17 cellular contexts compared by ENCODE assay signal in genomic region chr17:39747745-39748144, GRCh38. TPM values are rescaled to one million over a fixed set of nuclear protein-coding genes. Genes with fewer than 3 reads are reported as not detected.
DNase-seq lines count a peak whose midpoint lies in the region; ATAC-seq, FAIRE-seq and TF ChIP-seq lines count a peak whose summit lies in the region.
"Had no signal": no experiment of that assay in that cellular context is flagged by ENCODE, and none has a peak within 500 bp of the region (broad histone marks: within the 10 kb centered on the region; RNA-seq: fewer than 3 reads in every experiment).

No MANE protein-coding gene starts in this region.

- no TSS peak for BruUV-seq in HepG2 (replicated peaks; lab: Mats Ljungman, UMichigan)

- FAIRE-seq in HepG2 (lab: Jason Lieb, UNC) = no peak
- FAIRE-seq: GM12892, GM19239 had no signal

- H3K4me2 ChIP-seq in HepG2 (ENCODE audit: low read depth, low read length) (no peak overlapping the region), neuronal stem cell (ENCODE audit: insufficient read depth, low read length, poor library complexity, severe bottlenecking) (peak overlapping the region; percentile 18)

- CTCF ChIA-PET in HepG2 (lab: Yijun Ruan, JAX; ENCODE audit: low intra/inter-chr PET ratio, low total read pairs) = interaction anchor here (1.3 kb wide), 1 partner anchor 126 kb away, joined by 4 read pairs; no protein-coding TSS in a partner anchor

- H3K79me2 ChIP-seq in HepG2 (ENCODE audit: insufficient read depth, low read length) = peaks cover 2% of the 10 kb centered on the region

- H4K8ac ChIP-seq in neuronal stem cell (ENCODE audit: low read depth, low read length) = no peak overlapping the region

- no peak overlapping the region for H3K27ac Mint-ChIP-seq in endothelial cell (ENCODE audit: unreplicated experiment)
- H3K27ac Mint-ChIP-seq: HFFc6 had no signal

- no peak overlapping the region for H2BK120ac ChIP-seq in neuronal stem cell (ENCODE audit: low read depth, low read length)

- peaks cover 2% of the 10 kb centered on the region for H3K4me1 Mint-ChIP-seq in endothelial cell (ENCODE audit: unreplicated experiment)

- H3K23ac ChIP-seq in neuronal stem cell (ENCODE audit: low read depth, low read length, poor library complexity) = peak overlapping the region; percentile 31

- H3K9ac ChIP-seq in HepG2 (ENCODE audit: insufficient read depth, low read depth, low read length) (no peak overlapping the region), neuronal stem cell (ENCODE audit: low read depth, low read length, poor library complexity) (no peak overlapping the region)

- no peak overlapping the region for H2BK15ac ChIP-seq in neuronal stem cell (ENCODE audit: low read length)

- H3K4ac ChIP-seq in neuronal stem cell (ENCODE audit: low read length) = no peak overlapping the region

- H3K4me3 Mint-ChIP-seq in endothelial cell (ENCODE audit: unreplicated experiment) = peak overlapping the region; percentile 44
- H3K4me3 Mint-ChIP-seq: CD4-positive, alpha-beta memory T cell; HFFc6 had no signal

- no peak overlapping the region for H2BK5ac ChIP-seq in neuronal stem cell (ENCODE audit: low read length)

- H4K20me1 ChIP-seq in HepG2 (ENCODE audit: insufficient read depth, low read length) = no peaks in the 10 kb centered on the region; the same call in 1 of the 2 replicates

- H3K36me3 ChIP-seq in HepG2 (replicated peaks in 1 of 2; ENCODE audit: control insufficient read depth in 1 of 2, insufficient read depth in 2 of 2, low read length in 2 of 2) (peaks cover 34 to 42% of the 10 kb centered on the region in 2 experiments), right lobe of liver (peaks cover 0 to 27% (median 10%) of the 10 kb centered on the region in 4 donors), neuronal stem cell (replicated peaks in 1 of 2; ENCODE audit: control insufficient read depth in 2 of 2, insufficient read depth in 2 of 2, low read length in 2 of 2) (no peaks in the 10 kb centered on the region)

- peak overlapping the region; percentile 64 for H3K18ac ChIP-seq in neuronal stem cell (ENCODE audit: low read length)

- no peak for ATAC-seq in HepG2
- no peak for ATAC-seq in right lobe of liver

- no peak overlapping the region for H2AFZ ChIP-seq in HepG2 (ENCODE audit: low read length)
- no peak overlapping the region for H2AFZ ChIP-seq in neuronal stem cell (ENCODE audit: low read length)

- H2BK12ac ChIP-seq in neuronal stem cell (ENCODE audit: low read length) = no peak overlapping the region

- TF ChIP-seq POLR2A in HepG2 (IDR thresholded peaks at IDR 0.05; ENCODE audit: insufficient read depth in 1 of 2, low read depth in 2 of 2, low read length in 2 of 2) = peak in 1 of 2 experiments; percentile 32; a peak in 1 of 4 replicates
- TF ChIP-seq POLR2A in right lobe of liver (IDR thresholded peaks at IDR 0.05) = no peak

- TF ChIP-seq CTCF in HepG2 (CRISPR knock-in tag; IDR thresholded peaks at IDR 0.05) (no peak), right lobe of liver (IDR thresholded peaks at IDR 0.05) (no peak), endothelial cell (IDR thresholded peaks at IDR 0.05; ENCODE audit: unreplicated experiment) (no peak)

- no peak overlapping the region for H3K27ac ChIP-seq in HepG2 (ENCODE audit: extremely low read length, insufficient read depth, low read length)
- no peak overlapping the region for H3K27ac ChIP-seq in right lobe of liver
- H3K27ac ChIP-seq in neuronal stem cell (replicated peaks; ENCODE audit: low read length) = no peak overlapping the region

- H3K9me3 ChIP-seq in HepG2 (ENCODE audit: low read length) (no peaks in the 10 kb centered on the region), right lobe of liver (no peaks in the 10 kb centered on the region), neuronal stem cell (replicated peaks in 1 of 2; ENCODE audit: control insufficient read depth in 2 of 2, insufficient read depth in 1 of 2, low read depth in 1 of 2, low read length in 2 of 2) (no peaks in the 10 kb centered on the region)

- POLR2A ChIA-PET in HepG2 (lab: Yijun Ruan, JAX) = interaction anchor here (4.6 to 5.2 kb wide), 3 partner anchors 8 to 52 kb away, joined by 22 to 79 read pairs (median 33); no protein-coding TSS in a partner anchor

- 93% methylated on average over 2 of the region's 4 CpGs for WGBS in HepG2 (ENCODE audit: low lambda C conversion rate)
- 100% methylated on average over 3 of the region's 4 CpGs for WGBS in right lobe of liver (ENCODE audit: insufficient coverage, low coverage, low lambda C conversion rate, missing lambda C conversion rate)
- WGBS in neuronal stem cell (ENCODE audit: extremely low coverage in 2 of 2, insufficient read length in 2 of 2, insufficient replicate concordance in 1 of 2), 2 donors = no CpG with 5 or more reads among the region's 4 CpGs

- H4K91ac ChIP-seq in neuronal stem cell (ENCODE audit: low read depth, low read length, poor library complexity) = no peak overlapping the region

- DNase-seq in HepG2 (ENCODE audit: low spot score) (no peak), right lobe of liver (no peak), endothelial cell (ENCODE audit: low spot score) (no peak), neuronal stem cell (ENCODE audit: low spot score) (no peak), germinal center (ENCODE audit: low spot score) (no peak), OCI-M1 (lab: John Stamatoyannopoulos, UW) (no peak)
- no peak for DNase-seq in activated T-cell treated with anti-CD3 and anti-CD28 coated beads, Interleukin-2, amount 50 U/mL, for 1 hour
- DNase-seq: ACHN; C1 segment of cervical spinal cord; CD4-positive, alpha-beta memory T cell; DND-41; GDM1; HCEC 1CT; HFFc6 had no signal

- H3K4me3 ChIP-seq in HepG2 (replicated peaks in 1 of 3; ENCODE audit: insufficient read depth in 1 of 3, low read depth in 2 of 3, low read length in 3 of 3) (no peak overlapping the region), right lobe of liver (no peak overlapping the region), neuronal stem cell (ENCODE audit: low read length in 2 of 2) (no peak overlapping the region)

- no peaks in the 10 kb centered on the region for H3K9me3 Mint-ChIP-seq in endothelial cell (ENCODE audit: unreplicated experiment)
- H3K9me3 Mint-ChIP-seq: HFFc6 had no signal

- in situ Hi-C loops in HepG2 (cut with HindIII; ENCODE audit: extremely low pct_ligation_motif_present, low pct_unique_long_range_greater_than_20kb) = no loop called here

- H2AK5ac ChIP-seq in neuronal stem cell (ENCODE audit: low read depth, low read length) = no peak overlapping the region

- intact Hi-C loops in HepG2 (cut with micrococcal nuclease; ENCODE audit: unreplicated experiment) = no loop called here
- intact Hi-C loops in right lobe of liver (cut with DNase I) = loop anchor here (10.0 kb wide), 2 partner anchors 113 to 203 kb away; partner anchors contain the start of gene STARD3 (in 1 of the 2)

- H3K4me1 ChIP-seq in HepG2 (ENCODE audit: insufficient read depth, low read length) = peaks cover 47% of the 10 kb centered on the region
- H3K4me1 ChIP-seq in right lobe of liver = peaks cover 0 to 4% (median 0%) of the 10 kb centered on the region in 4 donors
- peaks cover 0 to 2% of the 10 kb centered on the region in 2 donors for H3K4me1 ChIP-seq in neuronal stem cell (ENCODE audit: control insufficient read depth in 2 of 2, insufficient read depth in 1 of 2, low read depth in 1 of 2, low read length in 2 of 2)

- no peak for TF ChIP-seq RAD21 in HepG2 (CRISPR knock-in tag; IDR thresholded peaks at IDR 0.05)

- H3K36me3 Mint-ChIP-seq in endothelial cell (ENCODE audit: low read depth, unreplicated experiment) = no peaks in the 10 kb centered on the region
- H3K36me3 Mint-ChIP-seq: CD4-positive, alpha-beta memory T cell had no signal

- no peak overlapping the region for H3K14ac ChIP-seq in neuronal stem cell (ENCODE audit: low read length)

- H3K27me3 ChIP-seq in HepG2 (ENCODE audit: control insufficient read depth in 1 of 2, insufficient read depth in 2 of 2, low read length in 2 of 2) = no peaks in the 10 kb centered on the region
- no peaks in the 10 kb centered on the region for H3K27me3 ChIP-seq in right lobe of liver
- peaks cover 0 to 52% (median 0%) of the 10 kb centered on the region in 3 experiments for H3K27me3 ChIP-seq in neuronal stem cell (ENCODE audit: control insufficient read depth in 3 of 3, insufficient read depth in 3 of 3, low read depth in 1 of 3, low read length in 3 of 3)

- peaks cover 3% of the 10 kb centered on the region for H3K79me1 ChIP-seq in neuronal stem cell (ENCODE audit: low read depth, low read length)

- TF ChIP-seq EP300 in HepG2 (IDR thresholded peaks at IDR 0.05; ENCODE audit: low read depth in 2 of 2, low read length in 2 of 2) = no peak
- TF ChIP-seq EP300 in HepG2 (CRISPR knock-in tag; IDR thresholded peaks at IDR 0.05; ENCODE audit: borderline replicate concordance) = no peak

- H3K27me3 Mint-ChIP-seq in endothelial cell (ENCODE audit: unreplicated experiment) = peaks cover 2% of the 10 kb centered on the region
- H3K27me3 Mint-ChIP-seq: CD4-positive, alpha-beta memory T cell had no signal

RNA-seq across cellular contexts. Expression of gene GRB7, which starts 10.0 kb away (rescaled TPM):
- total RNA-seq in HepG2 (2016; rRNA removed; fragmentation: Illumina TruSeq; extraction: Trizol) = 41.7 and 60.2 TPM in 2 replicates
- 17.9 and 20.4 TPM in 2 replicates for total RNA-seq in HepG2 (2016; cell fraction: cytosol; rRNA removed; fragmentation: Illumina TruSeq; extraction: Trizol; ENCODE audit: low read depth)
- total RNA-seq in HepG2 (2016; cell fraction: insoluble cytoplasmic fraction; rRNA removed; fragmentation: Illumina TruSeq; extraction: Trizol) = 38.5 and 64.6 TPM in 2 replicates
- 31.4 and 31.5 TPM in 2 replicates for total RNA-seq in HepG2 (2016; cell fraction: membrane; rRNA removed; fragmentation: Illumina TruSeq; extraction: Trizol)
- 57.0 and 59.4 TPM in 2 replicates for total RNA-seq in HepG2 (2016; cell fraction: nucleus; rRNA removed; fragmentation: Illumina TruSeq; extraction: Trizol)
- polyA plus RNA-seq in HepG2 (2011; rRNA removed) = 77.7 and 92.3 TPM in 2 replicates
- 36.7 and 60.1 TPM in 2 replicates for polyA plus RNA-seq in HepG2 (2011; cell fraction: cytosol; rRNA removed)
- polyA plus RNA-seq in HepG2 (2011; cell fraction: nucleus; rRNA removed) = 319 and 344 TPM in 2 replicates
- polyA plus RNA-seq in HepG2 (2012) = 60.9 and 73.8 TPM in 2 replicates
- polyA plus RNA-seq in HepG2 (2016; cell fraction: cytosol; fragmentation: Illumina TruSeq; extraction: Trizol; ENCODE audit: low read depth) = 8.5 and 8.6 TPM in 2 replicates
- polyA plus RNA-seq in HepG2 (2016; cell fraction: insoluble cytoplasmic fraction; fragmentation: Illumina TruSeq; extraction: Trizol; ENCODE audit: low read depth) = 45.6 and 58.3 TPM in 2 replicates
- polyA plus RNA-seq in HepG2 (2016; cell fraction: membrane; fragmentation: Illumina TruSeq; extraction: Trizol; ENCODE audit: low read depth) = 13.3 and 14.8 TPM in 2 replicates
- 147 and 156 TPM in 2 replicates for polyA plus RNA-seq in HepG2 (2016; cell fraction: nucleus; fragmentation: Illumina TruSeq; extraction: Trizol; ENCODE audit: insufficient read depth, low read depth)
- polyA minus RNA-seq in HepG2 (2011; rRNA and poly(A)+ RNA removed; ENCODE audit: low replicate concordance) = 9.1 and 160 TPM in 2 replicates
- polyA minus RNA-seq in HepG2 (2011; cell fraction: cytosol; rRNA and poly(A)+ RNA removed) = 55.8 and 65.9 TPM in 2 replicates
- polyA minus RNA-seq in HepG2 (2011; cell fraction: nucleus; rRNA and poly(A)+ RNA removed) = 80.7 and 95.9 TPM in 2 replicates
- 10 to 100 TPM in 2 of 6 experiments, 1 to 10 TPM in 4; 2.1 to 10.9 (median 7.5) TPM for total RNA-seq in right lobe of liver
- 1.3 TPM for total RNA-seq in endothelial cell (ENCODE audit: unreplicated experiment)
- polyA plus RNA-seq in neuronal stem cell (2013, experiment 1 of 2) = 5.9 TPM
- polyA plus RNA-seq in neuronal stem cell (2013, experiment 2 of 2) = 5.9 TPM
- total RNA-seq: CD4-positive, alpha-beta memory T cell; H4; HFFc6 had no signal
- polyA plus RNA-seq: CD4-positive, alpha-beta memory T cell had no signal

RNA-seq across cellular contexts. Expression of gene MIEN1, which starts 17.4 kb away (rescaled TPM):
- total RNA-seq in HepG2 (2016; rRNA removed; fragmentation: Illumina TruSeq; extraction: Trizol) (40.6 and 48.6 TPM in 2 replicates), right lobe of liver (10 to 100 TPM; 23.1 to 61.6 (median 29.0) TPM), endothelial cell (ENCODE audit: unreplicated experiment) (15.5 TPM)
- total RNA-seq in HepG2 (2016; cell fraction: cytosol; rRNA removed; fragmentation: Illumina TruSeq; extraction: Trizol; ENCODE audit: low read depth) = 50.1 and 73.7 TPM in 2 replicates
- 43.9 and 49.0 TPM in 2 replicates for total RNA-seq in HepG2 (2016; cell fraction: insoluble cytoplasmic fraction; rRNA removed; fragmentation: Illumina TruSeq; extraction: Trizol)
- 66.3 and 82.4 TPM in 2 replicates for total RNA-seq in HepG2 (2016; cell fraction: membrane; rRNA removed; fragmentation: Illumina TruSeq; extraction: Trizol)
- total RNA-seq in HepG2 (2016; cell fraction: nucleus; rRNA removed; fragmentation: Illumina TruSeq; extraction: Trizol) = 18.4 and 23.7 TPM in 2 replicates
- 56.6 and 68.2 TPM in 2 replicates for polyA plus RNA-seq in HepG2 (2011; rRNA removed)
- polyA plus RNA-seq in HepG2 (2011; cell fraction: cytosol; rRNA removed) = 62.1 and 67.0 TPM in 2 replicates
- polyA plus RNA-seq in HepG2 (2011; cell fraction: nucleus; rRNA removed) = 27.3 and 39.8 TPM in 2 replicates
- polyA plus RNA-seq in HepG2 (2012) = 38.6 and 44.5 TPM in 2 replicates
- 106 and 131 TPM in 2 replicates for polyA plus RNA-seq in HepG2 (2016; cell fraction: cytosol; fragmentation: Illumina TruSeq; extraction: Trizol; ENCODE audit: low read depth)
- 73.3 and 81.4 TPM in 2 replicates for polyA plus RNA-seq in HepG2 (2016; cell fraction: insoluble cytoplasmic fraction; fragmentation: Illumina TruSeq; extraction: Trizol; ENCODE audit: low read depth)
- polyA plus RNA-seq in HepG2 (2016; cell fraction: membrane; fragmentation: Illumina TruSeq; extraction: Trizol; ENCODE audit: low read depth) = 100 and 131 TPM in 2 replicates
- 45.4 and 54.1 TPM in 2 replicates for polyA plus RNA-seq in HepG2 (2016; cell fraction: nucleus; fragmentation: Illumina TruSeq; extraction: Trizol; ENCODE audit: insufficient read depth, low read depth)
- 30.0 and 48.1 TPM in 2 replicates for polyA minus RNA-seq in HepG2 (2011; rRNA and poly(A)+ RNA removed; ENCODE audit: low replicate concordance)
- polyA minus RNA-seq in HepG2 (2011; cell fraction: cytosol; rRNA and poly(A)+ RNA removed) = 11.5 and 16.0 TPM in 2 replicates
- polyA minus RNA-seq in HepG2 (2011; cell fraction: nucleus; rRNA and poly(A)+ RNA removed) = 10.6 and 14.7 TPM in 2 replicates
- 78.7 TPM for polyA plus RNA-seq in neuronal stem cell (2013, experiment 1 of 2)
- polyA plus RNA-seq in neuronal stem cell (2013, experiment 2 of 2) = 72.6 TPM

RNA-seq across cellular contexts. Expression of gene ERBB2, which starts 47.9 kb away (rescaled TPM):
- total RNA-seq in HepG2 (2016; rRNA removed; fragmentation: Illumina TruSeq; extraction: Trizol) = 30.2 and 64.1 TPM in 2 replicates
- total RNA-seq in HepG2 (2016; cell fraction: cytosol; rRNA removed; fragmentation: Illumina TruSeq; extraction: Trizol; ENCODE audit: low read depth) = 29.4 and 32.0 TPM in 2 replicates
- 24.5 and 63.0 TPM in 2 replicates for total RNA-seq in HepG2 (2016; cell fraction: insoluble cytoplasmic fraction; rRNA removed; fragmentation: Illumina TruSeq; extraction: Trizol)
- 21.8 and 22.8 TPM in 2 replicates for total RNA-seq in HepG2 (2016; cell fraction: membrane; rRNA removed; fragmentation: Illumina TruSeq; extraction: Trizol)
- total RNA-seq in HepG2 (2016; cell fraction: nucleus; rRNA removed; fragmentation: Illumina TruSeq; extraction: Trizol) = 81.6 and 99.0 TPM in 2 replicates
- 57.7 and 77.7 TPM in 2 replicates for polyA plus RNA-seq in HepG2 (2011; rRNA removed)
- 36.7 and 42.6 TPM in 2 replicates for polyA plus RNA-seq in HepG2 (2011; cell fraction: cytosol; rRNA removed)
- polyA plus RNA-seq in HepG2 (2011; cell fraction: nucleus; rRNA removed) = 210 and 211 TPM in 2 replicates
- 69.2 and 69.6 TPM in 2 replicates for polyA plus RNA-seq in HepG2 (2012)
- 4.2 and 4.3 TPM in 2 replicates for polyA plus RNA-seq in HepG2 (2016; cell fraction: cytosol; fragmentation: Illumina TruSeq; extraction: Trizol; ENCODE audit: low read depth)
- polyA plus RNA-seq in HepG2 (2016; cell fraction: insoluble cytoplasmic fraction; fragmentation: Illumina TruSeq; extraction: Trizol; ENCODE audit: low read depth) = 25.3 and 32.1 TPM in 2 replicates
- 8.5 and 9.9 TPM in 2 replicates for polyA plus RNA-seq in HepG2 (2016; cell fraction: membrane; fragmentation: Illumina TruSeq; extraction: Trizol; ENCODE audit: low read depth)
- polyA plus RNA-seq in HepG2 (2016; cell fraction: nucleus; fragmentation: Illumina TruSeq; extraction: Trizol; ENCODE audit: insufficient read depth, low read depth) = 149 and 153 TPM in 2 replicates
- 39.8 and 292 TPM in 2 replicates for polyA minus RNA-seq in HepG2 (2011; rRNA and poly(A)+ RNA removed; ENCODE audit: low replicate concordance)
- polyA minus RNA-seq in HepG2 (2011; cell fraction: cytosol; rRNA and poly(A)+ RNA removed) = 52.4 and 60.7 TPM in 2 replicates
- 58.8 and 83.7 TPM in 2 replicates for polyA minus RNA-seq in HepG2 (2011; cell fraction: nucleus; rRNA and poly(A)+ RNA removed)
- total RNA-seq in right lobe of liver = 10 to 100 TPM in 5 of 6 experiments, 1 to 10 TPM in 1; 8.9 to 40.4 (median 26.2) TPM
- total RNA-seq in endothelial cell (ENCODE audit: unreplicated experiment) = 49.0 TPM
- polyA plus RNA-seq in neuronal stem cell (2013, experiment 1 of 2) = 69.2 TPM
- polyA plus RNA-seq in neuronal stem cell (2013, experiment 2 of 2) = 69.0 TPM

RNA-seq across cellular contexts. Expression of gene PGAP3, which starts 59.9 kb away (rescaled TPM):
- total RNA-seq in HepG2 (2016; rRNA removed; fragmentation: Illumina TruSeq; extraction: Trizol) (5.1 and 11.9 TPM in 2 replicates), right lobe of liver (10 to 100 TPM in 5 of 6 experiments, 1 to 10 TPM in 1; 9.7 to 25.7 (median 18.3) TPM), endothelial cell (ENCODE audit: unreplicated experiment) (11.2 TPM)
- total RNA-seq in HepG2 (2016; cell fraction: cytosol; rRNA removed; fragmentation: Illumina TruSeq; extraction: Trizol; ENCODE audit: low read depth) = 1.1 and 1.5 TPM in 2 replicates
- total RNA-seq in HepG2 (2016; cell fraction: insoluble cytoplasmic fraction; rRNA removed; fragmentation: Illumina TruSeq; extraction: Trizol) = 3.5 and 11.4 TPM in 2 replicates
- 3.2 and 3.3 TPM in 2 replicates for total RNA-seq in HepG2 (2016; cell fraction: membrane; rRNA removed; fragmentation: Illumina TruSeq; extraction: Trizol)
- 11.6 and 12.8 TPM in 2 replicates for total RNA-seq in HepG2 (2016; cell fraction: nucleus; rRNA removed; fragmentation: Illumina TruSeq; extraction: Trizol)
- polyA plus RNA-seq in HepG2 (2011; rRNA removed) = 14.6 and 21.2 TPM in 2 replicates
- 9.7 and 10.8 TPM in 2 replicates for polyA plus RNA-seq in HepG2 (2011; cell fraction: cytosol; rRNA removed)
- 53.0 and 67.8 TPM in 2 replicates for polyA plus RNA-seq in HepG2 (2011; cell fraction: nucleus; rRNA removed)
- 9.1 and 10.3 TPM in 2 replicates for polyA plus RNA-seq in HepG2 (2012)
- 0.93 and 0.97 TPM in 2 replicates for polyA plus RNA-seq in HepG2 (2016; cell fraction: cytosol; fragmentation: Illumina TruSeq; extraction: Trizol; ENCODE audit: low read depth)
- polyA plus RNA-seq in HepG2 (2016; cell fraction: insoluble cytoplasmic fraction; fragmentation: Illumina TruSeq; extraction: Trizol; ENCODE audit: low read depth) = 4.1 and 5.4 TPM in 2 replicates
- 2.1 and 2.4 TPM in 2 replicates for polyA plus RNA-seq in HepG2 (2016; cell fraction: membrane; fragmentation: Illumina TruSeq; extraction: Trizol; ENCODE audit: low read depth)
- 23.4 and 28.3 TPM in 2 replicates for polyA plus RNA-seq in HepG2 (2016; cell fraction: nucleus; fragmentation: Illumina TruSeq; extraction: Trizol; ENCODE audit: insufficient read depth, low read depth)
- 12.0 and 44.9 TPM in 2 replicates for polyA minus RNA-seq in HepG2 (2011; rRNA and poly(A)+ RNA removed; ENCODE audit: low replicate concordance)
- 5.6 and 8.2 TPM in 2 replicates for polyA minus RNA-seq in HepG2 (2011; cell fraction: cytosol; rRNA and poly(A)+ RNA removed)
- polyA minus RNA-seq in HepG2 (2011; cell fraction: nucleus; rRNA and poly(A)+ RNA removed) = 8.2 and 9.7 TPM in 2 replicates
- 10.1 TPM for polyA plus RNA-seq in neuronal stem cell (2013, experiment 1 of 2)
- polyA plus RNA-seq in neuronal stem cell (2013, experiment 2 of 2) = 11.1 TPM
